ENCODE assay signal across 8 cellular contexts in genomic region chr10:63133056-63133786, GRCh38. TPM values are rescaled to one million over a fixed set of nuclear protein-coding genes. Genes with fewer than 3 reads are reported as not detected.
DNase-seq lines count a peak whose midpoint lies in the region; ATAC-seq lines count a peak whose summit lies in the region.

Gene NRBF2 (plus strand): TSS chr10:63133328. CDS start chr10:63133471, 143 bp downstream.

- peak; percentile 98 for DNase-seq in DMS153 treated with DMSO at 0.1 percent for 48 hours (lab: John Stamatoyannopoulos, UW; ENCODE audit: unreplicated experiment)
- peak; percentile 99 for DNase-seq in OCI-M1 (lab: John Stamatoyannopoulos, UW)
- DNase-seq in activated T-cell treated with anti-CD3 and anti-CD28 coated beads for 4 hours: peak; percentile 96
- peak; percentile 91 for DNase-seq in epithelial cell of prostate (ENCODE audit: low read depth, low spot score)
- DNase-seq in mucosa of gallbladder (ENCODE audit: low spot score): peak; percentile 98
- peak; percentile 89 to 95 for DNase-seq in stimulated activated CD8-positive, alpha-beta memory T cell treated with anti-CD3 and anti-CD28 coated beads, Interleukin-4, amount 100 ng/mL, for 4 hours (ENCODE audit: low read depth in 2 of 2, low spot score in 1 of 2)

- no peaks in the 10 kb centered on the region for H3K27me3 Mint-ChIP-seq in IgD-negative memory B cell

- peak; percentile 95 for ATAC-seq in GM21529 (IDR thresholded peaks at IDR 0.05; ENCODE audit: unreplicated experiment)

- H3K9me3 Mint-ChIP-seq in IgD-negative memory B cell: peaks cover 0 to 9% (median 2%) of the 10 kb centered on the region in 3 donors

- peak within 1 kb of the TSS; percentile 91 for H3K27ac ChIP-seq in epithelial cell of prostate

- H3K36me3 Mint-ChIP-seq in IgD-negative memory B cell: no peaks in the 10 kb centered on the region

- H3K27ac Mint-ChIP-seq in IgD-negative memory B cell: peak within 1 kb of the TSS; percentile 88 to 98 (median 97)

- H3K4me1 Mint-ChIP-seq in IgD-negative memory B cell: peaks cover 21 to 32% (median 24%) of the 10 kb centered on the region in 3 donors

- peak within 1 kb of the TSS; percentile 89 to 99 (median 94) for H3K4me3 Mint-ChIP-seq in IgD-negative memory B cell

RNA-seq across cellular contexts. Expression of gene NRBF2, which starts in this region (rescaled TPM):
- 24.2 TPM for polyA plus RNA-seq in IgD-negative memory B cell
- total RNA-seq in mucosa of gallbladder: 15.0 TPM

Comparison
In these comparisons a context has a peak if more than half of its experiments do, and no peak if none do; other contexts are left out.
1. Peak in every context shown above with its lines: DNase-seq, ATAC-seq and H3K27ac ChIP-seq.